Comparison of ENCODE assay signal across 10 cellular contexts in genomic region chr9:71157731-71158130, GRCh38. TPM values are rescaled to one million over a fixed set of nuclear protein-coding genes. Genes with fewer than 3 reads are reported as not detected.
"Had no signal": no experiment of that assay in that cellular context is flagged by ENCODE, and none has a peak within 500 bp of the region (broad histone marks: within the 10 kb centered on the region; RNA-seq: fewer than 3 reads in every experiment).

No MANE protein-coding gene starts in this region.

- H3K9me3 ChIP-seq: HAP-1 had no signal

- H3K27ac ChIP-seq: GM23248 had no signal

- H2AFZ ChIP-seq: GM23248 had no signal

- H3K4me1 ChIP-seq: HAP-1 had no signal

- DNase-seq: GM23248, GOT3, H7, HFFc6, IMR-90, KG1 had no signal

- H3K36me3 ChIP-seq: HAP-1 had no signal

- H3K4me3 ChIP-seq: GM23248, HAP-1, K562 had no signal

- H3K9ac ChIP-seq: GM23248 had no signal

- ATAC-seq: HCT116, K562 had no signal

RNA-seq across cellular contexts. Expression of gene TRPM3, which starts 36.3 kb away (rescaled TPM):
- total RNA-seq: GM23248, HT-29, IMR-90 had no signal
- polyA plus RNA-seq: GM23248, IMR-90, K562 had no signal
